In genomic region chr11:82085493-82085892, GRCh38 we compare ENCODE assay signal across 20 cellular contexts.
A peak's percentile ranks its signal among the peaks of the same experiment; 100 is the strongest.
DNase-seq lines count a peak whose midpoint lies in the region; ATAC-seq and TF ChIP-seq lines count a peak whose summit lies in the region.
"Had no signal": no experiment of that assay in that cellular context is flagged by ENCODE, and none has a peak within 500 bp of the region (broad histone marks: within the 10 kb centered on the region; RNA-seq: fewer than 3 reads in every experiment).

No MANE protein-coding gene starts in this region.

- H3K4me1 Mint-ChIP-seq in WTC11, result peaks cover 16% of the 10 kb centered on the region
- peaks cover 40% of the 10 kb centered on the region for H3K4me1 Mint-ChIP-seq in glutamatergic neuron (ENCODE audit: low read depth, unreplicated experiment)
- peaks cover 13% of the 10 kb centered on the region for H3K4me1 Mint-ChIP-seq in neural progenitor cell
- H3K4me1 Mint-ChIP-seq: B cell; CD4-positive, CD25-positive, alpha-beta regulatory T cell had no signal

- H3K4me1 ChIP-seq in neural progenitor cell, result peaks cover 6% of the 10 kb centered on the region
- H3K4me1 ChIP-seq: Caco-2, HAP-1 had no signal

- no peaks in the 10 kb centered on the region for H3K27me3 ChIP-seq in neural progenitor cell
- H3K27me3 ChIP-seq: BLaER1 had no signal

- H3K36me3 ChIP-seq in neural progenitor cell, result no peaks in the 10 kb centered on the region
- H3K36me3 ChIP-seq: BLaER1, HAP-1 had no signal

- no peaks in the 10 kb centered on the region for H3K36me3 Mint-ChIP-seq in WTC11
- no peaks in the 10 kb centered on the region for H3K36me3 Mint-ChIP-seq in glutamatergic neuron (ENCODE audit: unreplicated experiment)
- no peaks in the 10 kb centered on the region for H3K36me3 Mint-ChIP-seq in neural progenitor cell
- H3K36me3 Mint-ChIP-seq: CD4-positive, CD25-positive, alpha-beta regulatory T cell; CD8-positive, alpha-beta T cell had no signal

- H3K27me3 Mint-ChIP-seq in WTC11 (ENCODE audit: low read depth) (no peaks in the 10 kb centered on the region), glutamatergic neuron (ENCODE audit: unreplicated experiment) (no peaks in the 10 kb centered on the region), neural progenitor cell (ENCODE audit: insufficient read depth, low read depth) (no peaks in the 10 kb centered on the region)
- H3K27me3 Mint-ChIP-seq: B cell; CD4-positive, CD25-positive, alpha-beta regulatory T cell had no signal

- no peak overlapping the region for H3K27ac ChIP-seq in neural progenitor cell
- H3K27ac ChIP-seq: 22Rv1, BLaER1, C4-2B, GM23248 had no signal

- H4K20me1 ChIP-seq in neural progenitor cell (ENCODE audit: low read depth), result no peaks in the 10 kb centered on the region
- H4K20me1 ChIP-seq: BLaER1 had no signal

- no peak overlapping the region for H3K9ac ChIP-seq in neural progenitor cell
- H3K9ac ChIP-seq: BLaER1, GM23248 had no signal

- no peak overlapping the region for H3K4me2 ChIP-seq in neural progenitor cell
- H3K4me2 ChIP-seq: BLaER1 had no signal

- no peak for TF ChIP-seq CTCF in WTC11 (IDR thresholded peaks at IDR 0.05)
- TF ChIP-seq CTCF in glutamatergic neuron (IDR thresholded peaks at IDR 0.05; ENCODE audit: partially characterized antibody, unreplicated experiment), result no peak
- TF ChIP-seq CTCF in neural progenitor cell (IDR thresholded peaks at IDR 0.05), result no peak

- H3K9me3 ChIP-seq in neural progenitor cell (ENCODE audit: low read depth), result no peaks in the 10 kb centered on the region
- H3K9me3 ChIP-seq: Caco-2, HAP-1 had no signal

- H3K4me3 Mint-ChIP-seq in WTC11, result no peak overlapping the region
- no peak overlapping the region for H3K4me3 Mint-ChIP-seq in glutamatergic neuron (ENCODE audit: unreplicated experiment)
- H3K4me3 Mint-ChIP-seq in neural progenitor cell, result no peak overlapping the region
- H3K4me3 Mint-ChIP-seq: B cell; CD4-positive, CD25-positive, alpha-beta regulatory T cell; CD8-positive, alpha-beta T cell; HFFc6 had no signal

- H3K9me3 Mint-ChIP-seq in WTC11 (no peaks in the 10 kb centered on the region), glutamatergic neuron (ENCODE audit: unreplicated experiment) (no peaks in the 10 kb centered on the region), neural progenitor cell (no peaks in the 10 kb centered on the region)
- H3K9me3 Mint-ChIP-seq: CD4-positive, CD25-positive, alpha-beta regulatory T cell; CD8-positive, alpha-beta T cell had no signal

- no peak overlapping the region for H3K27ac Mint-ChIP-seq in WTC11
- H3K27ac Mint-ChIP-seq in glutamatergic neuron (ENCODE audit: unreplicated experiment), result peak overlapping the region; percentile 89
- no peak overlapping the region for H3K27ac Mint-ChIP-seq in neural progenitor cell
- H3K27ac Mint-ChIP-seq: B cell; CD4-positive, CD25-positive, alpha-beta regulatory T cell; CD8-positive, alpha-beta T cell; HFFc6 had no signal

- POLR2A ChIA-PET in WTC11 (lab: Charles Lee), result no interaction called here

- no peaks in the 10 kb centered on the region for H3F3A ChIP-seq in neural progenitor cell (ENCODE audit: low read depth)

- no peak for ATAC-seq in WTC11
- ATAC-seq: CD8-positive, alpha-beta T cell had no signal

- DNase-seq in NCI-H1105 treated with DMSO at 0.1 percent for 48 hours (lab: John Stamatoyannopoulos, UW) (peak; percentile 59), NCI-H1105 (lab: John Stamatoyannopoulos, UW) (no peak), WTC11 (ENCODE audit: low spot score) (peak; percentile 9), glutamatergic neuron (no peak), neural progenitor cell (ENCODE audit: low spot score) (peak; percentile 59), NCI-H1436 (lab: John Stamatoyannopoulos, UW) (no peak), NK-92 (lab: John Stamatoyannopoulos, UW; ENCODE audit: unreplicated experiment) (no peak), NCI-H82 (lab: John Stamatoyannopoulos, UW) (no peak)
- DNase-seq: Caco-2; CD4-positive, CD25-positive, alpha-beta regulatory T cell; CD8-positive, alpha-beta T cell; DMS79; EL; GM23248; HFFc6 had no signal

- CTCF ChIA-PET in WTC11 (lab: Charles Lee), result no interaction called here

- H3K79me2 ChIP-seq in neural progenitor cell (ENCODE audit: low read depth), result no peaks in the 10 kb centered on the region

- no peak overlapping the region for H2AFZ ChIP-seq in neural progenitor cell (replicated peaks)
- H2AFZ ChIP-seq: GM23248 had no signal

- no peak overlapping the region for H3K4me3 ChIP-seq in neural progenitor cell
- H3K4me3 ChIP-seq: BLaER1, GM23248, HAP-1 had no signal

TF ChIP-seq in WTC11, 78 proteins besides CTCF, POLR2A, EP300 and RAD21:
- TF ChIP-seq, protein P1, sequence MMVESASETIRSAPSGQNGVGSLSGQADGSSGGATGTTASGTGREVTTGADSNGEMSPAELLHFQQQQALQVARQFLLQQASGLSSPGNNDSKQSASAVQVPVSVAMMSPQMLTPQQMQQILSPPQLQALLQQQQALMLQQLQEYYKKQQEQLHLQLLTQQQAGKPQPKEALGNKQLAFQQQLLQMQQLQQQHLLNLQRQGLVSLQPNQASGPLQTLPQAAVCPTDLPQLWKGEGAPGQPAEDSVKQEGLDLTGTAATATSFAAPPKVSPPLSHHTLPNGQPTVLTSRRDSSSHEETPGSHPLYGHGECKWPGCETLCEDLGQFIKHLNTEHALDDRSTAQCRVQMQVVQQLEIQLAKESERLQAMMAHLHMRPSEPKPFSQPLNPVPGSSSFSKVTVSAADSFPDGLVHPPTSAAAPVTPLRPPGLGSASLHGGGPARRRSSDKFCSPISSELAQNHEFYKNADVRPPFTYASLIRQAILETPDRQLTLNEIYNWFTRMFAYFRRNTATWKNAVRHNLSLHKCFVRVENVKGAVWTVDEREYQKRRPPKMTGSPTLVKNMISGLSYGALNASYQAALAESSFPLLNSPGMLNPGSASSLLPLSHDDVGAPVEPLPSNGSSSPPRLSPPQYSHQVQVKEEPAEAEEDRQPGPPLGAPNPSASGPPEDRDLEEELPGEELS (CRISPR knock-in tag; IDR thresholded peaks at IDR 0.05), result no peak
- TF ChIP-seq ZBTB21 (CRISPR knock-in tag; IDR thresholded peaks at IDR 0.05; ENCODE audit: borderline replicate concordance) (no peak), ATF3 (CRISPR knock-in tag; conservative IDR thresholded peaks at IDR 0.05) (no peak), GRHL2 (CRISPR knock-in tag; IDR thresholded peaks at IDR 0.05; ENCODE audit: insufficient replicate concordance, severe bottlenecking) (no peak), ZNF396 (CRISPR knock-in tag; IDR thresholded peaks at IDR 0.05; ENCODE audit: borderline replicate concordance) (no peak), GABPB1 (CRISPR knock-in tag; IDR thresholded peaks at IDR 0.05) (no peak), FOXK1 (CRISPR knock-in tag; IDR thresholded peaks at IDR 0.05) (no peak), NFYB (CRISPR knock-in tag; conservative IDR thresholded peaks at IDR 0.05; ENCODE audit: low read depth) (no peak), CREB1 (CRISPR knock-in tag; IDR thresholded peaks at IDR 0.05) (no peak), RORB (CRISPR knock-in tag; IDR thresholded peaks at IDR 0.05) (no peak), JAZF1 (CRISPR knock-in tag; IDR thresholded peaks at IDR 0.05) (no peak), ZNF232 (CRISPR knock-in tag; IDR thresholded peaks at IDR 0.05) (no peak), PRRX2 (CRISPR knock-in tag; IDR thresholded peaks at IDR 0.05) (no peak), SMAD3 (CRISPR knock-in tag; IDR thresholded peaks at IDR 0.05; ENCODE audit: borderline replicate concordance) (no peak), E2F5 (CRISPR knock-in tag; IDR thresholded peaks at IDR 0.05) (no peak), ZNF317 (CRISPR knock-in tag; IDR thresholded peaks at IDR 0.05; ENCODE audit: borderline replicate concordance, low read depth) (no peak)
- TF ChIP-seq, protein P2, sequence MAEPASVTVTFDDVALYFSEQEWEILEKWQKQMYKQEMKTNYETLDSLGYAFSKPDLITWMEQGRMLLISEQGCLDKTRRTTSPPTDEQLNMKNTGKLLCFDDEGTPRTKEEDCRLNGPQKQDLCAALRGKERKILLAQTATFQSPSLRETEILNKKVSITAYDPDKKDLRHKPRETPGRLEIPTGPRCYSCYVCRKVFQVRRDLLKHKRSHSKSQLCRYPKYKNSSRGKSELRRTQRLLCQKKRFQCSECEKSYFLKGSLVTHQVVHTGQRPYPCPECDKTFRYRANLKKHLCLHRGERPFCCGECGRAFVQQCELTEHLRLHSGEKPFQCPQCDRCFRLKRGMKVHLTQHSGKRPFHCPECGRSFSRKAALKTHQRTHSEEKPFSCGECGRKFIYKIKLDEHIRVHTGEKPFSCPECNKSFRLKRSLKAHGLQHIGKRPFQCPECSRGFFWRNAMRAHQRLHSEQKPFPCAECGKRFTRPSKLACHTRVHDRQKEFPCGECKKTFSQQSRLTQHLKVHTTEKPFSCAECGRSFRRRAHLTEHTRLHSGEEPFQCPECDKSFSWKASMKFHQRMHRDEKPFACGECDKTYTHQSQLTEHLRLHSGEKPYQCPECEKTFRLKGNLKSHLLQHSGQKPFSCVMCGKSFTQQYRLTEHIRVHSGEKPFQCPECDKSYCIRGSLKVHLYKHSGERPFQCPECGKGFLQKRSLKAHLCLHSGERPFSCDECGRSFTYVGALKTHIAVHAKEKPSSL (CRISPR knock-in tag; conservative IDR thresholded peaks at IDR 0.05), result no peak
- TF ChIP-seq, protein P3, sequence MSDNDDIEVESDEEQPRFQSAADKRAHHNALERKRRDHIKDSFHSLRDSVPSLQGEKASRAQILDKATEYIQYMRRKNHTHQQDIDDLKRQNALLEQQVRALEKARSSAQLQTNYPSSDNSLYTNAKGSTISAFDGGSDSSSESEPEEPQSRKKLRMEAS (CRISPR knock-in tag; IDR thresholded peaks at IDR 0.05), result no peak

Comparison
In these comparisons a context has a peak if more than half of its experiments do, and no peak if none do; other contexts are left out.
1. DNase-seq: peak in NCI-H1105 treated with DMSO at 0.1 percent for 48 hours (single experiment), WTC11 (single experiment) and neural progenitor cell (single experiment); none in NCI-H1105 (single experiment), glutamatergic neuron (single experiment), NCI-H1436 (single experiment), NK-92 (single experiment) and NCI-H82 (single experiment).